In the genomic region with DNA sequence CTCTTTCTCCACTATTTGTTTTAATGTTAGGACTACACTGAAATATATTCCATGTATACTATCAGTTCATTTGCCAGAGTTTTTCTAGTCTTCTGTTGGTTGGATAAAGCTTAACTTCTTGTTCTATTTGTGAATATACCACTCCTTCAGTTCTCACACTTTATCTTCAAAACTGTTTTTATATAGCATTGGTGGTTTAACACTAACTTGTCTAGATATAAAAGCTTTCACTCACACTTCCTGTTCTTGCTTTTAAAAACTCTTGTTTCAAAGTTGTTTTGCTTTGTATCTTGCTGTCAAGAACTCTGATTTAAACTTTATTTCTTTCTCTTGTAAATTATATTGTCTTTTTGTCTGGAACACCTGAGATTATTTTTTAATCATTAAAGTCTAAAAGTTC, we compare ENCODE assay signal across 1 cellular context.
TF ChIP-seq lines count a peak whose summit lies in the region.

No MANE protein-coding gene starts in this region.

TF ChIP-seq in GM12878, 131 proteins besides CTCF, POLR2A, EP300 and RAD21 (continued from another document):
- TF ChIP-seq, protein P1, sequence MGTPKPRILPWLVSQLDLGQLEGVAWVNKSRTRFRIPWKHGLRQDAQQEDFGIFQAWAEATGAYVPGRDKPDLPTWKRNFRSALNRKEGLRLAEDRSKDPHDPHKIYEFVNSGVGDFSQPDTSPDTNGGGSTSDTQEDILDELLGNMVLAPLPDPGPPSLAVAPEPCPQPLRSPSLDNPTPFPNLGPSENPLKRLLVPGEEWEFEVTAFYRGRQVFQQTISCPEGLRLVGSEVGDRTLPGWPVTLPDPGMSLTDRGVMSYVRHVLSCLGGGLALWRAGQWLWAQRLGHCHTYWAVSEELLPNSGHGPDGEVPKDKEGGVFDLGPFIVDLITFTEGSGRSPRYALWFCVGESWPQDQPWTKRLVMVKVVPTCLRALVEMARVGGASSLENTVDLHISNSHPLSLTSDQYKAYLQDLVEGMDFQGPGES (IDR thresholded peaks at IDR 0.05): no peak
- TF ChIP-seq POU2F2 (IDR thresholded peaks at IDR 0.05; ENCODE audit: borderline replicate concordance, low read depth, low read length) (no peak), SPI1 (IDR thresholded peaks at IDR 0.05; ENCODE audit: borderline replicate concordance, insufficient read depth, low read depth, low read length) (peak; percentile 30; the same call in 1 of the 2 replicates), KAT2A (conservative IDR thresholded peaks at IDR 0.05; ENCODE audit: control insufficient read depth, low read depth, low read length) (no peak), SIN3A (IDR thresholded peaks at IDR 0.05; ENCODE audit: low read depth, low read length) (no peak)
